ENCODE assay signal across 13 cellular contexts in the genomic region with DNA sequence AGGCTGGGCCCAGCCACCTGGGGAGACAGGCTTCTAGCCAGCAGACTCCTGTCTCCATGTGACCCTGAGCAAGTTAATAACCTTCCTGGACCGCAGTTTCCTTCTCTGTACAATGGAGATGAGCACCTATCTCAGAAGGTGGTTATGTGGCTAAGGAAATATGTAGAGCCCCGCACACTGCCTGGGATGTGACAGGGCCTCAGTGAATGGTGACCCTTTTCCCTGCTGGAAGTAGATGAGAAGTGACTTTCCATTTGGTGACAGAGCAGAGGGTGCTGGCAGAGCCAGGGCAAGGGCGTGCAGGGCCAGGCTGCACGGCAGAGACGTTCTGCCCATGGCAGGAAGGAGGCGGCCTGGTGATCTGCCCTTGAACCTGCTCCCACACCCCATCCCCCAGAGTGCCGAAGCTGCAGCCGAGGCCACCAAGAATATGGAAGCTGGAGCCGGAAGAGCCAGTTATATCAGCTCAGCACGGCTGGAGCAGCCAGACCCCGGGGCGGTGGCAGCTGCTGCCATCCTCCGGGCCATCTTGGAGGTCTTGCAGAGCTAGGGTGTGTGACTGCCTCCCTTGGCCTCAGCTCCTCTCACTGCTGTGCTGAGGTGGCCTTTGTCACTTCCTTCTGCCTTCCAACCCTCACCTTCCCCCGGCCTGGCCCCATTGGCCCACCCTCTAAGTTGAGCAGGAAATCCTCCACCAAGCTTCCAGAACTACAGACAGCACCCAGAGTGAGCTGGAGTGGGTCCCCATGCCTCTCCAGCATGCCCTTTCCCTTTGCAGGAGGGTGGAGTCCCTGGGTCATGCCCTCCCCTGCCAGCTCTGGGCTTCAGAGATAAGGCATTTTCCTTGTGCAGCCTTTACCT. TPM values are rescaled to one million over a fixed set of nuclear protein-coding genes. Genes with fewer than 3 reads are reported as not detected.
DNase-seq lines count a peak whose midpoint lies in the region; ATAC-seq, FAIRE-seq and TF ChIP-seq lines count a peak whose summit lies in the region.
"Had no signal": no experiment of that assay in that cellular context is flagged by ENCODE, and none has a peak within 500 bp of the region (broad histone marks: within the 10 kb centered on the region; RNA-seq: fewer than 3 reads in every experiment).

No MANE protein-coding gene starts in this region.

- no peak overlapping the region for H4K91ac ChIP-seq in H1 (replicated peaks; ENCODE audit: insufficient read length, low read length)

- no peaks in the 10 kb centered on the region for H3K9me3 ChIP-seq in H1 (ENCODE audit: insufficient read depth in 2 of 2, low read depth in 1 of 2, low read length in 1 of 2)
- no peaks in the 10 kb centered on the region for H3K9me3 ChIP-seq in BE2C
- H3K9me3 ChIP-seq: A549, thoracic aorta had no signal

- H3K27me3 Mint-ChIP-seq in activated CD4-positive, alpha-beta memory T cell treated with anti-CD3 and anti-CD28 coated beads, Interleukin-2, amount 10 ng/mL, durations not matched to agents 7 days and 5 days: no peaks in the 10 kb centered on the region
- no peaks in the 10 kb centered on the region for H3K27me3 Mint-ChIP-seq in activated CD4-positive, alpha-beta memory T cell treated with anti-CD3 and anti-CD28 coated beads for 36 hours
- H3K27me3 Mint-ChIP-seq in stimulated activated naive B cell treated with anti-CD40 and anti-IgM and Interleukin-4, amounts not matched to agents 10 μg/mL and 1 μg/mL and 100 μg/mL, for 72 hours: no peaks in the 10 kb centered on the region
- H3K27me3 Mint-ChIP-seq: activated CD4-positive, alpha-beta T cell treated with anti-CD3 and anti-CD28 coated beads for 36 hours had no signal

- no peak overlapping the region for H3K56ac ChIP-seq in H1 (replicated peaks; ENCODE audit: insufficient read length, low read depth, low read length)

- no peak overlapping the region for H3K9ac ChIP-seq in H1 (replicated peaks in 1 of 4; ENCODE audit: extremely low read depth in 1 of 4, low read depth in 3 of 4, low read length in 3 of 4)

- H3K4me1 Mint-ChIP-seq in activated CD4-positive, alpha-beta memory T cell treated with anti-CD3 and anti-CD28 coated beads, Interleukin-2, amount 10 ng/mL, durations not matched to agents 7 days and 5 days: peaks cover 2% of the 10 kb centered on the region
- H3K4me1 Mint-ChIP-seq in activated CD4-positive, alpha-beta memory T cell treated with anti-CD3 and anti-CD28 coated beads for 36 hours (ENCODE audit: low read depth): no peaks in the 10 kb centered on the region
- peaks cover 27 to 59% of the 10 kb centered on the region in 2 donors for H3K4me1 Mint-ChIP-seq in stimulated activated naive B cell treated with anti-CD40 and anti-IgM and Interleukin-4, amounts not matched to agents 10 μg/mL and 1 μg/mL and 100 μg/mL, for 72 hours
- H3K4me1 Mint-ChIP-seq: activated CD4-positive, alpha-beta T cell treated with anti-CD3 and anti-CD28 coated beads for 36 hours had no signal

- no peak overlapping the region for H3K4ac ChIP-seq in H1 (replicated peaks; ENCODE audit: insufficient read length, low read depth, low read length)

- intact Hi-C loops in activated CD4-positive, alpha-beta memory T cell treated with anti-CD3 and anti-CD28 coated beads for 36 hours (cut with micrococcal nuclease): no loop called here

- POLR2A ChIA-PET in activated CD4-positive, alpha-beta memory T cell treated with anti-CD3 and anti-CD28 coated beads, Interleukin-2, amount 10 ng/mL, durations not matched to agents 7 days and 5 days (lab: Charles Lee): interaction anchor here (1.3 to 1.4 kb wide), 3 partner anchors 10 to 18 kb away, joined by 3 to 4 read pairs (median 3); no protein-coding TSS in a partner anchor
- POLR2A ChIA-PET in activated CD4-positive, alpha-beta memory T cell treated with anti-CD3 and anti-CD28 coated beads for 36 hours (lab: Charles Lee): interaction anchor here (1.2 kb wide), 1 partner anchor 16 kb away, joined by 3 read pairs; the partner anchor contains the start of gene TMEM138
- POLR2A ChIA-PET in H1 (lab: Charles Lee; ENCODE audit: partially characterized antibody): interaction anchor here (1.3 to 39.7 kb wide), 3 partner anchors 10 to 24 kb away, joined by 4 to 1106 read pairs (median 61); partner anchors contain the start of genes CYB561A3, DDB1, TKFC and TMEM138

- no peak for TF ChIP-seq POLR2A in H1 (IDR thresholded peaks at IDR 0.05; ENCODE audit: control extremely low read depth in 1 of 2, low read depth in 2 of 2, low read length in 2 of 2)

- H2BK120ac ChIP-seq in H1 (replicated peaks; ENCODE audit: low read depth, low read length): no peak overlapping the region

- H4K5ac ChIP-seq in H1 (ENCODE audit: insufficient read length, low read depth, low read length): no peak overlapping the region

- 91% methylated on average over 14 of the region's 14 CpGs; no CpG with 5 or more reads in 1 of the 2 experiments for WGBS in H1 (ENCODE audit: extremely low coverage in 1 of 2, insufficient coverage in 1 of 2, insufficient read length in 1 of 2, insufficient replicate concordance in 2 of 2, low coverage in 1 of 2, low lambda C conversion rate in 2 of 2, missing lambda C conversion rate in 1 of 2), 2 experiments

- no peaks in the 10 kb centered on the region for H3K27me3 ChIP-seq in H1 (replicated peaks in 1 of 4; ENCODE audit: control insufficient read depth in 3 of 4, extremely low read depth in 1 of 4, insufficient read depth in 3 of 4, low read length in 3 of 4)
- H3K27me3 ChIP-seq in BE2C: no peaks in the 10 kb centered on the region

- H3K14ac ChIP-seq in H1 (ENCODE audit: insufficient read length): no peak overlapping the region

- H3K4me3 ChIP-seq in H1 (ENCODE audit: extremely low read depth in 1 of 4, insufficient read depth in 2 of 4, low read depth in 3 of 4, low read length in 4 of 4): no peak overlapping the region
- no peak overlapping the region for H3K4me3 ChIP-seq in BE2C (ENCODE audit: low read depth, low read length)
- H3K4me3 ChIP-seq: A549, SK-N-MC, thoracic aorta had no signal

- H4K20me1 ChIP-seq in H1 (replicated peaks in 1 of 2; ENCODE audit: control insufficient read depth in 1 of 2, insufficient read depth in 2 of 2, low read length in 2 of 2): peaks cover 0 to 5% of the 10 kb centered on the region in 2 experiments

- no peak overlapping the region for H2AFZ ChIP-seq in H1 (ENCODE audit: low read length)

- H2BK5ac ChIP-seq in H1 (ENCODE audit: low read depth, low read length): no peak overlapping the region

- H3K27ac Mint-ChIP-seq in activated CD4-positive, alpha-beta memory T cell treated with anti-CD3 and anti-CD28 coated beads, Interleukin-2, amount 10 ng/mL, durations not matched to agents 7 days and 5 days: peak overlapping the region; percentile 66
- no peak overlapping the region for H3K27ac Mint-ChIP-seq in activated CD4-positive, alpha-beta memory T cell treated with anti-CD3 and anti-CD28 coated beads for 36 hours
- H3K27ac Mint-ChIP-seq in stimulated activated naive B cell treated with anti-CD40 and anti-IgM and Interleukin-4, amounts not matched to agents 10 μg/mL and 1 μg/mL and 100 μg/mL, for 72 hours: peak overlapping the region; percentile 78
- H3K27ac Mint-ChIP-seq: activated CD4-positive, alpha-beta T cell treated with anti-CD3 and anti-CD28 coated beads for 36 hours had no signal

- H3K36me3 ChIP-seq in H1 (ENCODE audit: control insufficient read depth in 2 of 4, insufficient read depth in 4 of 4, low read length in 3 of 4) (peaks cover 0 to 17% (median 9%) of the 10 kb centered on the region in 4 experiments; a peak in 4 of 8 replicates), BE2C (no peaks in the 10 kb centered on the region)

- no peak overlapping the region for H3K4me2 ChIP-seq in H1 (ENCODE audit: insufficient read depth in 1 of 2, low read depth in 2 of 2, low read length in 2 of 2)
- H3K4me2 ChIP-seq: A549 had no signal

- no peak overlapping the region for H2BK15ac ChIP-seq in H1 (ENCODE audit: low read length)

- no peak overlapping the region for H2BK12ac ChIP-seq in H1 (ENCODE audit: low read depth, low read length)

- no peak for TF ChIP-seq RAD21 in H1 (IDR thresholded peaks at IDR 0.05 in 1 of 2, conservative IDR thresholded peaks at IDR 0.05 in 1 of 2; ENCODE audit: low read depth in 2 of 2, low read length in 2 of 2)

- DNase-seq in activated CD4-positive, alpha-beta memory T cell treated with anti-CD3 and anti-CD28 coated beads, Interleukin-2, amount 10 ng/mL, durations not matched to agents 7 days and 5 days: no peak
- DNase-seq in activated CD4-positive, alpha-beta memory T cell treated with anti-CD3 and anti-CD28 coated beads for 36 hours: no peak
- DNase-seq in H1 (ENCODE audit: low read depth in 1 of 2, low spot score in 2 of 2) (no peak), BE2C (no peak)
- no peak for DNase-seq in stimulated activated naive B cell treated with anti-CD40 and anti-IgM and Interleukin-4, amounts not matched to agents 10 μg/mL and 1 μg/mL and 100 μg/mL, for 72 hours
- DNase-seq: activated CD4-positive, alpha-beta T cell treated with anti-CD3 and anti-CD28 coated beads for 36 hours; activated effector memory CD4-positive, alpha-beta T cell treated with anti-CD3 and anti-CD28 coated beads, Interleukin-2, amount 50 U/mL, for 16 hours; NCI-H187 had no signal

- no peak for TF ChIP-seq CTCF in H1 (IDR thresholded peaks at IDR 0.05; ENCODE audit: control extremely low read depth in 1 of 3, insufficient read depth in 1 of 3, low read depth in 1 of 3, low read length in 3 of 3)
- TF ChIP-seq CTCF in BE2C (IDR thresholded peaks at IDR 0.05; ENCODE audit: low read depth, low read length): no peak

- no peaks in the 10 kb centered on the region for H3K9me3 Mint-ChIP-seq in activated CD4-positive, alpha-beta memory T cell treated with anti-CD3 and anti-CD28 coated beads, Interleukin-2, amount 10 ng/mL, durations not matched to agents 7 days and 5 days
- H3K9me3 Mint-ChIP-seq in activated CD4-positive, alpha-beta memory T cell treated with anti-CD3 and anti-CD28 coated beads for 36 hours: no peaks in the 10 kb centered on the region
- H3K9me3 Mint-ChIP-seq in stimulated activated naive B cell treated with anti-CD40 and anti-IgM and Interleukin-4, amounts not matched to agents 10 μg/mL and 1 μg/mL and 100 μg/mL, for 72 hours: no peaks in the 10 kb centered on the region

- no peaks in the 10 kb centered on the region for H3K23me2 ChIP-seq in H1 (ENCODE audit: low read depth, low read length)

- CTCF ChIA-PET in activated CD4-positive, alpha-beta memory T cell treated with anti-CD3 and anti-CD28 coated beads, Interleukin-2, amount 10 ng/mL, durations not matched to agents 7 days and 5 days (lab: Charles Lee): interaction anchor here (4.3 kb wide), 1 partner anchor 10 kb away, joined by 22 read pairs; no protein-coding TSS in a partner anchor
- CTCF ChIA-PET in activated CD4-positive, alpha-beta memory T cell treated with anti-CD3 and anti-CD28 coated beads for 36 hours (lab: Charles Lee): interaction anchor here (1.2 kb wide), 1 partner anchor 10 kb away, joined by 4 read pairs; no protein-coding TSS in a partner anchor
- CTCF ChIA-PET in H1 (lab: Charles Lee; ENCODE audit: partially characterized antibody): interaction anchor here (6.8 to 7.1 kb wide), 2 partner anchors 10 to 39 kb away, joined by 55 to 80 read pairs; no protein-coding TSS in a partner anchor

- H3K23ac ChIP-seq in H1 (ENCODE audit: insufficient read length): no peak overlapping the region

- no peak for FAIRE-seq in H1 (lab: Jason Lieb, UNC)
- FAIRE-seq: A549, GM12892 had no signal

- H3K36me3 Mint-ChIP-seq in activated CD4-positive, alpha-beta memory T cell treated with anti-CD3 and anti-CD28 coated beads, Interleukin-2, amount 10 ng/mL, durations not matched to agents 7 days and 5 days (ENCODE audit: low read depth): peaks cover 11% of the 10 kb centered on the region
- peaks cover 12% of the 10 kb centered on the region for H3K36me3 Mint-ChIP-seq in activated CD4-positive, alpha-beta memory T cell treated with anti-CD3 and anti-CD28 coated beads for 36 hours
- H3K36me3 Mint-ChIP-seq in stimulated activated naive B cell treated with anti-CD40 and anti-IgM and Interleukin-4, amounts not matched to agents 10 μg/mL and 1 μg/mL and 100 μg/mL, for 72 hours: peaks cover 35 to 61% of the 10 kb centered on the region in 2 donors

- peak overlapping the region; percentile 41; the same call in 1 of the 2 replicates for H4K8ac ChIP-seq in H1 (ENCODE audit: extremely low read depth, insufficient read depth, low read length)

- H3K4me3 Mint-ChIP-seq in activated CD4-positive, alpha-beta memory T cell treated with anti-CD3 and anti-CD28 coated beads, Interleukin-2, amount 10 ng/mL, durations not matched to agents 7 days and 5 days: no peak overlapping the region
- H3K4me3 Mint-ChIP-seq in activated CD4-positive, alpha-beta memory T cell treated with anti-CD3 and anti-CD28 coated beads for 36 hours: no peak overlapping the region
- H3K4me3 Mint-ChIP-seq in stimulated activated naive B cell treated with anti-CD40 and anti-IgM and Interleukin-4, amounts not matched to agents 10 μg/mL and 1 μg/mL and 100 μg/mL, for 72 hours: peak overlapping the region in 1 of 2 donors; percentile 31
- H3K4me3 Mint-ChIP-seq: activated CD4-positive, alpha-beta T cell treated with anti-CD3 and anti-CD28 coated beads for 36 hours had no signal

- ATAC-seq in stimulated activated naive B cell treated with anti-CD40 and anti-IgM and Interleukin-4, amounts not matched to agents 10 μg/mL and 1 μg/mL and 100 μg/mL, for 72 hours (replicated peaks): peak; percentile 14 to 22
- ATAC-seq in HG02623 (IDR thresholded peaks at IDR 0.05; ENCODE audit: unreplicated experiment): no peak
- ATAC-seq: activated CD4-positive, alpha-beta T cell treated with anti-CD3 and anti-CD28 coated beads for 36 hours had no signal

- no peak overlapping the region for H2AK5ac ChIP-seq in H1 (ENCODE audit: low read depth, low read length)

- no peak for TF ChIP-seq EP300 in H1 (IDR thresholded peaks at IDR 0.05; ENCODE audit: borderline replicate concordance in 1 of 2, low read depth in 2 of 2, low read length in 2 of 2)

- H3K27ac ChIP-seq in H1 (ENCODE audit: low read depth, low read length): no peak overlapping the region
- H3K27ac ChIP-seq: A549, SK-N-MC, thoracic aorta had no signal

- H3K18ac ChIP-seq in H1 (ENCODE audit: extremely low read depth, low read length): no peak overlapping the region

- H3K4me1 ChIP-seq in H1 (replicated peaks in 1 of 4; ENCODE audit: control insufficient read depth in 3 of 4, insufficient read depth in 4 of 4, low read length in 3 of 4) (no peaks in the 10 kb centered on the region), BE2C (peaks cover 10% of the 10 kb centered on the region)
- H3K4me1 ChIP-seq: A549 had no signal

- no peaks in the 10 kb centered on the region; the same call in 1 of the 2 replicates for H3K79me1 ChIP-seq in H1 (ENCODE audit: low read depth, low read length)

- H2BK20ac ChIP-seq in H1 (ENCODE audit: low read length): no peak overlapping the region

- no peaks in the 10 kb centered on the region for H3K79me2 ChIP-seq in H1 (ENCODE audit: control insufficient read depth in 1 of 2, insufficient read depth in 2 of 2, low read length in 2 of 2)

RNA-seq across cellular contexts. Expression of gene TKFC, which starts 13.2 kb away (rescaled TPM):
- total RNA-seq in activated CD4-positive, alpha-beta memory T cell treated with anti-CD3 and anti-CD28 coated beads, Interleukin-2, amount 10 ng/mL, durations not matched to agents 7 days and 5 days: 10 to 100 TPM; 49.6 to 51.5 TPM
- 100 to 1,000 TPM; 118 to 120 TPM for total RNA-seq in activated CD4-positive, alpha-beta memory T cell treated with anti-CD3 and anti-CD28 coated beads for 36 hours
- 53.5 and 56.0 TPM in 2 replicates for total RNA-seq in H1 (2021; fragmentation: NEBNext Ultra II Directional; extraction: Animal tissue kit (Norgen Biotek cat#: 25700))
- polyA plus RNA-seq in H1 (2011; rRNA removed): 55.0 and 84.1 TPM in 2 replicates
- 52.9 TPM for polyA plus RNA-seq in H1 (2011; cell fraction: cytosol; rRNA removed)
- 212 TPM for polyA plus RNA-seq in H1 (2011; cell fraction: nucleus; rRNA removed)
- polyA plus RNA-seq in H1 (2012, experiment 1 of 2): 44.5 to 59.9 TPM (median 59.3 TPM) in 4 replicates
- 53.9 TPM for polyA plus RNA-seq in H1 (2012, experiment 2 of 2)
- polyA plus RNA-seq in H1 (2013, experiment 1 of 2): 22.7 TPM
- 21.6 TPM for polyA plus RNA-seq in H1 (2013, experiment 2 of 2)
- polyA minus RNA-seq in H1 (2011; rRNA and poly(A)+ RNA removed): 47.8 and 62.2 TPM in 2 replicates
- 48.3 TPM for polyA minus RNA-seq in H1 (2011; cell fraction: cytosol; rRNA and poly(A)+ RNA removed)
- 70.7 TPM for polyA minus RNA-seq in H1 (2011; cell fraction: nucleus; rRNA and poly(A)+ RNA removed)
- 53.8 TPM for polyA plus RNA-seq in BE2C (2012; ENCODE audit: insufficient read depth, insufficient read length, low read depth)

RNA-seq across cellular contexts. Expression of gene DDB1, which starts 13.3 kb away (rescaled TPM):
- total RNA-seq in activated CD4-positive, alpha-beta memory T cell treated with anti-CD3 and anti-CD28 coated beads, Interleukin-2, amount 10 ng/mL, durations not matched to agents 7 days and 5 days: 100 to 1,000 TPM; 166 to 174 TPM
- total RNA-seq in activated CD4-positive, alpha-beta memory T cell treated with anti-CD3 and anti-CD28 coated beads for 36 hours: 100 to 1,000 TPM; 222 to 223 TPM
- 275 and 283 TPM in 2 replicates for total RNA-seq in H1 (2021; fragmentation: NEBNext Ultra II Directional; extraction: Animal tissue kit (Norgen Biotek cat#: 25700))
- polyA plus RNA-seq in H1 (2011; rRNA removed): 239 and 306 TPM in 2 replicates
- polyA plus RNA-seq in H1 (2011; cell fraction: cytosol; rRNA removed): 295 TPM
- 261 TPM for polyA plus RNA-seq in H1 (2011; cell fraction: nucleus; rRNA removed)
- 171 to 276 TPM (median 267 TPM) in 4 replicates for polyA plus RNA-seq in H1 (2012, experiment 1 of 2)
- polyA plus RNA-seq in H1 (2012, experiment 2 of 2): 180 TPM
- 110 TPM for polyA plus RNA-seq in H1 (2013, experiment 1 of 2)
- 98.1 TPM for polyA plus RNA-seq in H1 (2013, experiment 2 of 2)
- polyA minus RNA-seq in H1 (2011; rRNA and poly(A)+ RNA removed): 517 and 594 TPM in 2 replicates
- polyA minus RNA-seq in H1 (2011; cell fraction: cytosol; rRNA and poly(A)+ RNA removed): 315 TPM
- polyA minus RNA-seq in H1 (2011; cell fraction: nucleus; rRNA and poly(A)+ RNA removed): 214 TPM
- 95.8 TPM for polyA plus RNA-seq in BE2C (2012; ENCODE audit: insufficient read depth, insufficient read length, low read depth)

RNA-seq across cellular contexts. Expression of gene CYB561A3, which starts 15.5 kb away (rescaled TPM):
- total RNA-seq in activated CD4-positive, alpha-beta memory T cell treated with anti-CD3 and anti-CD28 coated beads, Interleukin-2, amount 10 ng/mL, durations not matched to agents 7 days and 5 days: 10 to 100 TPM; 36.0 to 38.6 TPM
- total RNA-seq in activated CD4-positive, alpha-beta memory T cell treated with anti-CD3 and anti-CD28 coated beads for 36 hours: 10 to 100 TPM; 32.3 to 32.9 TPM
- 29.6 and 32.5 TPM in 2 replicates for total RNA-seq in H1 (2021; fragmentation: NEBNext Ultra II Directional; extraction: Animal tissue kit (Norgen Biotek cat#: 25700))
- polyA plus RNA-seq in H1 (2011; rRNA removed): 41.2 and 58.0 TPM in 2 replicates
- polyA plus RNA-seq in H1 (2011; cell fraction: cytosol; rRNA removed): 41.0 TPM
- 78.6 TPM for polyA plus RNA-seq in H1 (2011; cell fraction: nucleus; rRNA removed)
- polyA plus RNA-seq in H1 (2012, experiment 1 of 2): 22.0 to 30.7 TPM (median 26.6 TPM) in 4 replicates
- polyA plus RNA-seq in H1 (2012, experiment 2 of 2): 26.9 TPM
- 23.7 TPM for polyA plus RNA-seq in H1 (2013, experiment 1 of 2)
- 19.1 TPM for polyA plus RNA-seq in H1 (2013, experiment 2 of 2)
- 40.7 and 45.3 TPM in 2 replicates for polyA minus RNA-seq in H1 (2011; rRNA and poly(A)+ RNA removed)
- 14.2 TPM for polyA minus RNA-seq in H1 (2011; cell fraction: cytosol; rRNA and poly(A)+ RNA removed)
- 18.9 TPM for polyA minus RNA-seq in H1 (2011; cell fraction: nucleus; rRNA and poly(A)+ RNA removed)
- 16.2 TPM for polyA plus RNA-seq in BE2C (2012; ENCODE audit: insufficient read depth, insufficient read length, low read depth)

RNA-seq across cellular contexts. Expression of gene TMEM138, which starts 16.0 kb away (rescaled TPM):
- 10 to 100 TPM; 45.5 to 50.0 TPM for total RNA-seq in activated CD4-positive, alpha-beta memory T cell treated with anti-CD3 and anti-CD28 coated beads, Interleukin-2, amount 10 ng/mL, durations not matched to agents 7 days and 5 days
- 10 to 100 TPM; 33.7 to 34.6 TPM for total RNA-seq in activated CD4-positive, alpha-beta memory T cell treated with anti-CD3 and anti-CD28 coated beads for 36 hours
- total RNA-seq in H1 (2021; fragmentation: NEBNext Ultra II Directional; extraction: Animal tissue kit (Norgen Biotek cat#: 25700)): 32.9 and 35.3 TPM in 2 replicates
- polyA plus RNA-seq in H1 (2011; rRNA removed): 48.6 and 59.0 TPM in 2 replicates
- polyA plus RNA-seq in H1 (2011; cell fraction: cytosol; rRNA removed): 49.3 TPM
- polyA plus RNA-seq in H1 (2011; cell fraction: nucleus; rRNA removed): 94.3 TPM
- polyA plus RNA-seq in H1 (2012, experiment 1 of 2): 30.9 to 37.5 TPM (median 36.8 TPM) in 4 replicates
- 31.0 TPM for polyA plus RNA-seq in H1 (2012, experiment 2 of 2)
- 56.1 TPM for polyA plus RNA-seq in H1 (2013, experiment 1 of 2)
- 65.4 TPM for polyA plus RNA-seq in H1 (2013, experiment 2 of 2)
- polyA minus RNA-seq in H1 (2011; rRNA and poly(A)+ RNA removed): 63.9 and 87.5 TPM in 2 replicates
- polyA minus RNA-seq in H1 (2011; cell fraction: cytosol; rRNA and poly(A)+ RNA removed): 18.3 TPM
- 51.2 TPM for polyA minus RNA-seq in H1 (2011; cell fraction: nucleus; rRNA and poly(A)+ RNA removed)
- polyA plus RNA-seq in BE2C (2012; ENCODE audit: insufficient read depth, insufficient read length, low read depth): 63.4 TPM

RNA-seq across cellular contexts. Expression of gene TMEM216, which starts 46.2 kb away (rescaled TPM):
- 1 to 10 TPM; 7.6 to 9.3 TPM for total RNA-seq in activated CD4-positive, alpha-beta memory T cell treated with anti-CD3 and anti-CD28 coated beads, Interleukin-2, amount 10 ng/mL, durations not matched to agents 7 days and 5 days
- total RNA-seq in activated CD4-positive, alpha-beta memory T cell treated with anti-CD3 and anti-CD28 coated beads for 36 hours: 1 to 10 TPM; 9.2 to 10.0 TPM
- 20.7 and 24.3 TPM in 2 replicates for total RNA-seq in H1 (2021; fragmentation: NEBNext Ultra II Directional; extraction: Animal tissue kit (Norgen Biotek cat#: 25700))
- polyA plus RNA-seq in H1 (2011; rRNA removed): 71.3 and 103 TPM in 2 replicates
- 62.9 TPM for polyA plus RNA-seq in H1 (2011; cell fraction: cytosol; rRNA removed)
- 38.4 TPM for polyA plus RNA-seq in H1 (2011; cell fraction: nucleus; rRNA removed)
- polyA plus RNA-seq in H1 (2012, experiment 1 of 2): 26.2 to 31.1 TPM (median 31.0 TPM) in 4 replicates
- polyA plus RNA-seq in H1 (2012, experiment 2 of 2): 39.9 TPM
- polyA plus RNA-seq in H1 (2013, experiment 1 of 2): 32.2 TPM
- polyA plus RNA-seq in H1 (2013, experiment 2 of 2): 37.1 TPM
- polyA minus RNA-seq in H1 (2011; rRNA and poly(A)+ RNA removed): 39.2 and 44.9 TPM in 2 replicates
- polyA minus RNA-seq in H1 (2011; cell fraction: cytosol; rRNA and poly(A)+ RNA removed): 15.4 TPM
- polyA minus RNA-seq in H1 (2011; cell fraction: nucleus; rRNA and poly(A)+ RNA removed): 14.3 TPM
- polyA plus RNA-seq in BE2C (2012; ENCODE audit: insufficient read depth, insufficient read length, low read depth): 32.9 TPM
